Comparison of ENCODE assay signal across 26 cellular contexts in genomic region chr16:60064026-60064425, GRCh38.
"Had no signal": no experiment of that assay in that cellular context is flagged by ENCODE, and none has a peak within 500 bp of the region (broad histone marks: within the 10 kb centered on the region; RNA-seq: fewer than 3 reads in every experiment).

No MANE protein-coding gene starts in this region.

- H3K36me3 ChIP-seq: ascending aorta, esophagus muscularis mucosa had no signal

- H3K4me1 ChIP-seq: ascending aorta had no signal

- H3K27ac ChIP-seq: ascending aorta, coronary artery, dorsolateral prefrontal cortex, esophagus muscularis mucosa had no signal

- DNase-seq: activated CD4-positive, alpha-beta memory T cell treated with anti-CD3 and anti-CD28 coated beads for 36 hours; activated CD4-positive, alpha-beta T cell treated with anti-CD3 and anti-CD28 coated beads for 36 hours; activated CD4-positive, alpha-beta T cell treated with anti-CD3 and anti-CD28 coated beads, Interleukin-2, amount 10 ng/mL, durations not matched to agents 24 days and 14 days; activated CD4-positive, CD25-positive, alpha-beta regulatory T cell; activated CD4-positive, CD25-positive, alpha-beta regulatory T cell treated with anti-CD3 and anti-CD28 coated beads, Interleukin-2, amount 50 U/mL, for 72 hours; activated CD8-positive, alpha-beta memory T cell treated with anti-CD3 and anti-CD28 coated beads, Interleukin-2, amount 10 ng/mL, durations not matched to agents 7 days and 5 days; activated CD8-positive, alpha-beta memory T cell treated with anti-CD3 and anti-CD28 coated beads, Interleukin-2, amount 50 U/mL, for 4 hours; activated CD8-positive, alpha-beta T cell treated with anti-CD3 and anti-CD28 coated beads, Interleukin-2, amount 10 ng/mL, durations not matched to agents 7 days and 5 days; activated gamma-delta T cell; activated naive CD4-positive, alpha-beta T cell; activated naive CD4-positive, alpha-beta T cell treated with anti-CD3 and anti-CD28 coated beads, Interleukin-2, amount 10 ng/mL, durations not matched to agents 7 days and 5 days; activated naive CD8-positive, alpha-beta T cell treated with anti-CD3 and anti-CD28 coated beads, Interleukin-2, amount 10 ng/mL, durations not matched to agents 7 days and 5 days; activated T-cell treated with anti-CD3 and anti-CD28 coated beads, Interleukin-2, amount 50 U/mL, for 1 hour; activated T-cell treated with anti-CD3 and anti-CD28 coated beads, Interleukin-2, amount 50 U/mL, for 72 hours; dorsolateral prefrontal cortex; effector memory CD4-positive, alpha-beta T cell; endodermal cell; erythroblast; head of caudate nucleus; T-helper 1 cell; T-helper 17 cell; T1000 had no signal

- H3K9me3 ChIP-seq: ascending aorta, esophagus muscularis mucosa had no signal

- H3K4me3 ChIP-seq: ascending aorta, coronary artery, dorsolateral prefrontal cortex, esophagus muscularis mucosa had no signal

- H3K27me3 ChIP-seq: ascending aorta, esophagus muscularis mucosa had no signal

- ATAC-seq: activated CD4-positive, alpha-beta T cell treated with anti-CD3 and anti-CD28 coated beads for 36 hours; activated CD8-positive, alpha-beta memory T cell treated with anti-CD3 and anti-CD28 coated beads, Interleukin-2, amount 10 ng/mL, durations not matched to agents 7 days and 5 days; activated CD8-positive, alpha-beta T cell treated with anti-CD3 and anti-CD28 coated beads, Interleukin-2, amount 10 ng/mL, durations not matched to agents 7 days and 5 days; activated naive CD4-positive, alpha-beta T cell treated with anti-CD3 and anti-CD28 coated beads, Interleukin-2, amount 50 U/mL, for 72 hours; activated T-cell treated with anti-CD3 and anti-CD28 coated beads, Interleukin-2, amount 50 U/mL, for 72 hours; T-helper 17 cell had no signal
